8 cellular contexts compared by ENCODE assay signal in the genomic region with DNA sequence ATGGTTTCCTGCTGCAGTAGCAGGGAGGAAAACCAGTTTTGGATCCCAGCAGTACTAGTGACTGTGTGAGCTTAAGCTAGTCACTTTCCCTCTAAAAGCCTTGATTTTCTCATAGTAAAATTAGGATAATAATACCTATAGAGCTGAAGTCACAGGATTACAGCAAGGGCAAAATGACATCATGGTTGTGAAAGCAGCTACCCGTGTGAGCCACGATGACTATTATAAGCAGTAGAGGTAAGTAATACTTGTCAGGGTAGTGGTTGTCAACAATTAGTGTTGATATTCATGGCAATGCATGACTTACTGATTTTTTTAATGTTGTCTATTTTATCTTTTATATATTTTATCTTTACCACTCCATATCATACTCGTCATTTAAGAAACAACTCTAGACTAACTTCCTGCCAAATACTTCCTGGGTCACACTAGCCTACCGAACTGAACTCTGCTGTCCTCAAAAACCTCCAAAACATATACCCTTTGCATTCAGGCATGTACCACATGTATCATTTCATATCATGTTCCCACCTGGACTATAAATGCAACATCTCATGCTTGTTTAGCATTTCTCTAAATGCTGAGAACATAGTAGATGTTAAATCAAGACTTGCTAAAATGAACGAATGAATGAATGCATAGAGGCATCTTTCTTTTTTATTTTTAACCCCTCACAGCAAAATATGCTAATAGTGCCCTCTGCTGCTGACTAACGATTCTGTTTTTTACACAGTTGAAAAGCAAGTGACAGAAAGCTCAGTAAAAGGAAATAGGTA.
A peak's percentile ranks its signal among the peaks of the same experiment; 100 is the strongest.
DNase-seq lines count a peak whose midpoint lies in the region; ATAC-seq and TF ChIP-seq lines count a peak whose summit lies in the region.

No MANE protein-coding gene starts in this region.

- H3K9me3 ChIP-seq in BE2C = no peaks in the 10 kb centered on the region
- no peaks in the 10 kb centered on the region for H3K9me3 ChIP-seq in colonic mucosa

- no peak overlapping the region for H3K27ac ChIP-seq in colonic mucosa
- peak overlapping the region in 11 of 21 experiments; percentile 3 to 71 (median 35) for H3K27ac ChIP-seq in skin epidermis

- H3K4me1 ChIP-seq in BE2C (no peaks in the 10 kb centered on the region), colonic mucosa (no peaks in the 10 kb centered on the region)

- TF ChIP-seq CTCF in BE2C (IDR thresholded peaks at IDR 0.05; ENCODE audit: low read depth, low read length) = peak; percentile 29
- peak; percentile 49 for TF ChIP-seq CTCF in colonic mucosa (IDR thresholded peaks at IDR 0.05)

- ATAC-seq in GM18511 (IDR thresholded peaks at IDR 0.05; ENCODE audit: unreplicated experiment) (peak; percentile 60), HG02610 (IDR thresholded peaks at IDR 0.05; ENCODE audit: unreplicated experiment) (no peak), GM19452 (IDR thresholded peaks at IDR 0.05; ENCODE audit: unreplicated experiment) (no peak)

- H3K4me3 ChIP-seq in BE2C (ENCODE audit: low read depth, low read length) (no peak overlapping the region), colonic mucosa (no peak overlapping the region), skin epidermis (no peak overlapping the region)

- no peak for DNase-seq in BE2C
- DNase-seq in NCI-H460 (ENCODE audit: extremely low read depth, low read depth) = peak; percentile 47
- DNase-seq in colonic mucosa = peak; percentile 46
- DNase-seq in NCI-H187 treated with DMSO at 0.1 percent for 48 hours (lab: John Stamatoyannopoulos, UW) = no peak

- no peaks in the 10 kb centered on the region for H3K36me3 ChIP-seq in BE2C
- H3K36me3 ChIP-seq in colonic mucosa = no peaks in the 10 kb centered on the region

- H3K27me3 ChIP-seq in BE2C = no peaks in the 10 kb centered on the region; the same call in 1 of the 2 replicates
- no peaks in the 10 kb centered on the region for H3K27me3 ChIP-seq in colonic mucosa

- H3K9ac ChIP-seq in colonic mucosa (ENCODE audit: low read depth in 2 of 2, low read length in 2 of 2) = no peak overlapping the region

- intact Hi-C loops in colonic mucosa (cut with DNase I) = loop anchor here (5.0 to 10.0 kb wide), 3 partner anchors 293 to 676 kb away; no protein-coding TSS in a partner anchor

Comparison
In these comparisons a context has a peak if more than half of its experiments do, and no peak if none do; other contexts are left out.
1. DNase-seq: peak in NCI-H460 (single experiment) and colonic mucosa (single experiment); none in BE2C (single experiment) and NCI-H187 treated with DMSO at 0.1 percent for 48 hours (single experiment).